Comparison of ENCODE assay signal across 11 cellular contexts in the genomic region with DNA sequence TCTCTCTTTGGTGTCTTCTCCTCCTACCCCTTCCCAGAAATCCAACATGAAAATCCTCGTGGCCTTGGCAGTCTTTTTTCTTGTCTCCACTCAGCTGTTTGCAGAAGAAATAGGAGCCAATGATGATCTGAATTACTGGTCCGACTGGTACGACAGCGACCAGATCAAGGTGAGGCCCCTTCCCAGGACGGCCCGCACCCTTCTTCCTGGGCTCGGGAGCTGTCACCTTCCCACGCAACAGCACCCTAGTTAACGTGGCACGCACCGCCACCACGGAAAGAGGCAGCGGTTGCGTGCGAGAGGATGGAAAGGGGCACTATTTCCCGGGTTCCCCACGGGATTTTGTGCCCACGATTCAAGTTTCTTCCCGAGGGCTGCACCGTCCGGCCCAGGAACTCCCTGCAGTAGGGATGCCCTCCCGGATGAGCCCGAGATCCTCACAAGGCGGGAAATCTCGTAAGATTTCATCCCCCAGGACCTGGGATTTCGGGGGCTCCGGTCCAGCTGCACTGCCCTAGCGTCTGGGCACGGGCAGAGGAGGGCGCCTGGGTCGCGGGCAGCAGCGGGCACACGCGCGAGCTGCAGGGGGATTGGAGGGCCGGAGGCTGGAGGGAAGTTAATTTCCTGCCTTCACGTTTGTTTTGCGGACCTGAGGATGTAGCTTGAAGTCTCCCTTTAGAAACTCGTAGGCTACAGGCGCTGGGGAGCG. TPM values are rescaled to one million over a fixed set of nuclear protein-coding genes. Genes with fewer than 3 reads are reported as not detected.
A peak's percentile ranks its signal among the peaks of the same experiment; 100 is the strongest.
DNase-seq lines count a peak whose midpoint lies in the region; ATAC-seq and TF ChIP-seq lines count a peak whose summit lies in the region.
"Had no signal": no experiment of that assay in that cellular context is flagged by ENCODE, and none has a peak within 500 bp of the region (broad histone marks: within the 10 kb centered on the region; RNA-seq: fewer than 3 reads in every experiment).

No MANE protein-coding gene starts in this region.

- ATAC-seq in WTC11, result peak; percentile 37
- no peak for ATAC-seq in gastrocnemius medialis
- ATAC-seq in GM19351 (IDR thresholded peaks at IDR 0.05; ENCODE audit: unreplicated experiment), result no peak

- no peak for TF ChIP-seq CTCF in WTC11 (IDR thresholded peaks at IDR 0.05)
- TF ChIP-seq CTCF in gastrocnemius medialis (IDR thresholded peaks at IDR 0.05 in 4 of 5, conservative IDR thresholded peaks at IDR 0.05 in 1 of 5), result no peak

- WGBS in GM23248 (ENCODE audit: low coverage in 1 of 2, low lambda C conversion rate in 2 of 2, missing lambda C conversion rate in 2 of 2), 2 experiments, result 3 to 4% methylated on average over 42 of the region's 42 CpGs

- no peak for DNase-seq in GM23248
- DNase-seq in WTC11 (ENCODE audit: low spot score), result peak; percentile 20
- DNase-seq in cerebellar nuclear complex (lab: John Stamatoyannopoulos, UW), result no peak
- no peak for DNase-seq in gastrocnemius medialis
- no peak for DNase-seq in NCI-H1930 (lab: John Stamatoyannopoulos, UW)
- DNase-seq: naive B cell; NCI-H524 treated with DMSO at 0.1 percent for 48 hours; stimulated activated CD4-positive, alpha-beta T cell treated with anti-CD3 and anti-CD28 coated beads, Interleukin-4, amount 100 ng/mL, for 4 hours had no signal

- H3K27ac ChIP-seq in GM23248 (no peak overlapping the region), iPS-18a (ENCODE audit: low read length) (no peak overlapping the region), rectal smooth muscle tissue (ENCODE audit: low read depth, low read length) (no peak overlapping the region), gastrocnemius medialis (no peak overlapping the region)

- H3F3A ChIP-seq in GM23248 (ENCODE audit: insufficient read depth), result no peaks in the 10 kb centered on the region

- H3K27ac Mint-ChIP-seq in WTC11, result no peak overlapping the region
- H3K27ac Mint-ChIP-seq: naive B cell had no signal

- in situ Hi-C loops in GM23248 (cut with MboI) (no loop called here), gastrocnemius medialis (cut with MboI; ENCODE audit: low sequenced_read_pairs in 4 of 4) (no loop called here)

- H4K20me1 ChIP-seq in GM23248 (ENCODE audit: insufficient read depth), result no peaks in the 10 kb centered on the region

- H3K36me3 ChIP-seq in GM23248 (ENCODE audit: low read depth) (no peaks in the 10 kb centered on the region), iPS-18a (ENCODE audit: control insufficient read depth, low read depth, low read length) (no peaks in the 10 kb centered on the region), rectal smooth muscle tissue (ENCODE audit: control insufficient read depth, insufficient read depth, low read length) (no peaks in the 10 kb centered on the region), gastrocnemius medialis (no peaks in the 10 kb centered on the region)

- peak overlapping the region; percentile 85 for H3K4me3 Mint-ChIP-seq in WTC11

- no peak for TF ChIP-seq POLR2A in gastrocnemius medialis (IDR thresholded peaks at IDR 0.05)

- peaks cover 44% of the 10 kb centered on the region for H3K27me3 ChIP-seq in GM23248 (replicated peaks; ENCODE audit: insufficient read depth)
- H3K27me3 ChIP-seq in iPS-18a (ENCODE audit: control insufficient read depth, insufficient read depth, low read length), result peaks cover 64% of the 10 kb centered on the region
- H3K27me3 ChIP-seq in rectal smooth muscle tissue (ENCODE audit: control insufficient read depth, insufficient read depth, low read length), result peaks cover 19% of the 10 kb centered on the region
- H3K27me3 ChIP-seq in gastrocnemius medialis, result peaks cover 32 to 53% (median 34%) of the 10 kb centered on the region in 3 donors

- peaks cover 29% of the 10 kb centered on the region for H3K4me1 Mint-ChIP-seq in WTC11

- no peaks in the 10 kb centered on the region for H3K9me2 ChIP-seq in GM23248 (ENCODE audit: insufficient read depth)

- H3K36me3 Mint-ChIP-seq in WTC11, result no peaks in the 10 kb centered on the region

- H3K4me3 ChIP-seq in GM23248 (peak overlapping the region; percentile 25; the same call in 1 of the 2 replicates), iPS-18a (ENCODE audit: low read length) (peak overlapping the region; percentile 82), rectal smooth muscle tissue (ENCODE audit: low read length) (peak overlapping the region; percentile 14), gastrocnemius medialis (peak overlapping the region in 2 of 4 donors; percentile 15 to 17)

- 0 out of 2 replicates have a peak overlapping the region, but pooled peaks have one; percentile 17 for H2AFZ ChIP-seq in GM23248

- H3K4me2 ChIP-seq in GM23248 (ENCODE audit: unreplicated experiment), result peak overlapping the region; percentile 47

- no peaks in the 10 kb centered on the region for H3K79me2 ChIP-seq in GM23248 (ENCODE audit: insufficient read depth)

- H3K9me3 ChIP-seq in GM23248 (ENCODE audit: low read depth) (no peaks in the 10 kb centered on the region), iPS-18a (ENCODE audit: control insufficient read depth, low read depth, low read length) (no peaks in the 10 kb centered on the region), gastrocnemius medialis (no peaks in the 10 kb centered on the region)

- POLR2A ChIA-PET in WTC11 (lab: Charles Lee), result no interaction called here

- H3K4me1 ChIP-seq in GM23248 (ENCODE audit: insufficient read depth), result no peaks in the 10 kb centered on the region
- peaks cover 19% of the 10 kb centered on the region for H3K4me1 ChIP-seq in iPS-18a (ENCODE audit: control insufficient read depth, low read depth, low read length)
- no peaks in the 10 kb centered on the region for H3K4me1 ChIP-seq in rectal smooth muscle tissue (ENCODE audit: control insufficient read depth, insufficient read depth, low read length)
- H3K4me1 ChIP-seq in gastrocnemius medialis, result no peaks in the 10 kb centered on the region

- H3K9me3 Mint-ChIP-seq in WTC11, result no peaks in the 10 kb centered on the region

- peaks cover 84% of the 10 kb centered on the region for H3K27me3 Mint-ChIP-seq in WTC11 (ENCODE audit: low read depth)

- intact Hi-C loops in gastrocnemius medialis (cut with DNase I; ENCODE audit: low total_unique reads), result no loop called here

- H3K9ac ChIP-seq in GM23248 (no peak overlapping the region), iPS-18a (ENCODE audit: low read length) (peak overlapping the region; percentile 60), rectal smooth muscle tissue (ENCODE audit: low read length) (no peak overlapping the region)

- CTCF ChIA-PET in WTC11 (lab: Charles Lee), result no interaction called here

TF ChIP-seq in WTC11, 78 proteins besides CTCF, POLR2A, EP300 and RAD21 (continues in another document):
- TF ChIP-seq CBFB (CRISPR knock-in tag; IDR thresholded peaks at IDR 0.05; ENCODE audit: low read depth), result 0 out of 2 replicates have a peak, but pooled peaks have one; percentile 14
- TF ChIP-seq GRHL2 (CRISPR knock-in tag; IDR thresholded peaks at IDR 0.05; ENCODE audit: insufficient replicate concordance, severe bottlenecking), result no peak
- TF ChIP-seq SMAD3 (CRISPR knock-in tag; IDR thresholded peaks at IDR 0.05; ENCODE audit: borderline replicate concordance), result no peak; the same call in 1 of the 2 replicates
- TF ChIP-seq CREB1 (CRISPR knock-in tag; IDR thresholded peaks at IDR 0.05), result no peak
- TF ChIP-seq ETV6 (CRISPR knock-in tag; IDR thresholded peaks at IDR 0.05), result peak; percentile 44; the same call in 1 of the 2 replicates
- TF ChIP-seq ELF4 (CRISPR knock-in tag; IDR thresholded peaks at IDR 0.05; ENCODE audit: low read depth), result no peak
- TF ChIP-seq, protein P1, sequence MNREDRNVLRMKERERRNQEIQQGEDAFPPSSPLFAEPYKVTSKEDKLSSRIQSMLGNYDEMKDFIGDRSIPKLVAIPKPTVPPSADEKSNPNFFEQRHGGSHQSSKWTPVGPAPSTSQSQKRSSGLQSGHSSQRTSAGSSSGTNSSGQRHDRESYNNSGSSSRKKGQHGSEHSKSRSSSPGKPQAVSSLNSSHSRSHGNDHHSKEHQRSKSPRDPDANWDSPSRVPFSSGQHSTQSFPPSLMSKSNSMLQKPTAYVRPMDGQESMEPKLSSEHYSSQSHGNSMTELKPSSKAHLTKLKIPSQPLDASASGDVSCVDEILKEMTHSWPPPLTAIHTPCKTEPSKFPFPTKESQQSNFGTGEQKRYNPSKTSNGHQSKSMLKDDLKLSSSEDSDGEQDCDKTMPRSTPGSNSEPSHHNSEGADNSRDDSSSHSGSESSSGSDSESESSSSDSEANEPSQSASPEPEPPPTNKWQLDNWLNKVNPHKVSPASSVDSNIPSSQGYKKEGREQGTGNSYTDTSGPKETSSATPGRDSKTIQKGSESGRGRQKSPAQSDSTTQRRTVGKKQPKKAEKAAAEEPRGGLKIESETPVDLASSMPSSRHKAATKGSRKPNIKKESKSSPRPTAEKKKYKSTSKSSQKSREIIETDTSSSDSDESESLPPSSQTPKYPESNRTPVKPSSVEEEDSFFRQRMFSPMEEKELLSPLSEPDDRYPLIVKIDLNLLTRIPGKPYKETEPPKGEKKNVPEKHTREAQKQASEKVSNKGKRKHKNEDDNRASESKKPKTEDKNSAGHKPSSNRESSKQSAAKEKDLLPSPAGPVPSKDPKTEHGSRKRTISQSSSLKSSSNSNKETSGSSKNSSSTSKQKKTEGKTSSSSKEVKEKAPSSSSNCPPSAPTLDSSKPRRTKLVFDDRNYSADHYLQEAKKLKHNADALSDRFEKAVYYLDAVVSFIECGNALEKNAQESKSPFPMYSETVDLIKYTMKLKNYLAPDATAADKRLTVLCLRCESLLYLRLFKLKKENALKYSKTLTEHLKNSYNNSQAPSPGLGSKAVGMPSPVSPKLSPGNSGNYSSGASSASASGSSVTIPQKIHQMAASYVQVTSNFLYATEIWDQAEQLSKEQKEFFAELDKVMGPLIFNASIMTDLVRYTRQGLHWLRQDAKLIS (CRISPR knock-in tag; IDR thresholded peaks at IDR 0.05; ENCODE audit: borderline replicate concordance), result 0 out of 2 replicates have a peak, but pooled peaks have one; percentile 22
- TF ChIP-seq FOXP1 (CRISPR knock-in tag; IDR thresholded peaks at IDR 0.05; ENCODE audit: borderline replicate concordance), result no peak
- 0 out of 2 replicates have a peak, but pooled peaks have one; percentile 22 for TF ChIP-seq SP1 (CRISPR knock-in tag; conservative IDR thresholded peaks at IDR 0.05)
- no peak for TF ChIP-seq JAZF1 (CRISPR knock-in tag; IDR thresholded peaks at IDR 0.05)
- TF ChIP-seq IRF2 (CRISPR knock-in tag; IDR thresholded peaks at IDR 0.05; ENCODE audit: borderline replicate concordance, low read depth), result no peak
- TF ChIP-seq GTF2I (CRISPR knock-in tag; conservative IDR thresholded peaks at IDR 0.05), result no peak

RNA-seq across cellular contexts. Expression of a gene that starts 0.8 kb away (rescaled TPM):
- total RNA-seq in GM23248 (2014; rRNA removed; shearing (Covaris generic)), result not detected in 2 replicates
- not detected in 2 replicates for polyA plus RNA-seq in GM23248 (2016; fragmentation: Nextera tagmentation; extraction: Ambion mirVana)
- total RNA-seq in WTC11 (2021) (0.42 to 0.98 TPM (median 0.50 TPM) in 3 replicates), gastrocnemius medialis (under 1 TPM in 1 of 4 donors, not detected in 3; 0.38 TPM)
